ENCODE assay signal across 1 cellular context in genomic region chr4:2535386-2536192, GRCh38.
TF ChIP-seq lines count a peak whose summit lies in the region.

No MANE protein-coding gene starts in this region.

TF ChIP-seq in K562, 482 proteins besides CTCF, POLR2A, EP300 and RAD21 (continued from another document and continues in another):
- TF ChIP-seq RREB1 (CRISPR knock-in tag; IDR thresholded peaks at IDR 0.05) (0 out of 2 replicates have a peak, but pooled peaks have one; percentile 34), SAFB2 (IDR thresholded peaks at IDR 0.05; ENCODE audit: borderline replicate concordance, low read depth, low read length, severe bottlenecking) (no peak), SMAD4 (CRISPR knock-in tag; conservative IDR thresholded peaks at IDR 0.05) (peak; percentile 57; the same call in 1 of the 2 replicates), RBM14 (IDR thresholded peaks at IDR 0.05; ENCODE audit: borderline replicate concordance, insufficient read depth, low read depth, low read length) (0 out of 2 replicates have a peak, but pooled peaks have one; percentile 38), BACH1 (tag; IDR thresholded peaks at IDR 0.05) (no peak), MTA3 (IDR thresholded peaks at IDR 0.05; ENCODE audit: borderline replicate concordance) (0 out of 2 replicates have a peak, but pooled peaks have one; percentile 37), ZBTB11 (CRISPR knock-in tag; IDR thresholded peaks at IDR 0.05) (peak in 1 of 3 experiments; percentile 89; a peak in 1 of 6 replicates), TEAD1 (CRISPR knock-in tag; IDR thresholded peaks at IDR 0.05) (peak in 1 of 2 experiments; percentile 79; a peak in 2 of 4 replicates), ZNF639 (CRISPR knock-in tag; conservative IDR thresholded peaks at IDR 0.05 in 1 of 2, IDR thresholded peaks at IDR 0.05 in 1 of 2) (peak in 1 of 2 experiments; percentile 96; a peak in 2 of 4 replicates), MNT (conservative IDR thresholded peaks at IDR 0.05) (peak in 1 of 2 experiments; percentile 42; a peak in 1 of 4 replicates), CCNT2 (IDR thresholded peaks at IDR 0.05; ENCODE audit: borderline replicate concordance, extremely low read depth, insufficient read length, low read depth, low read length) (no peak), GATAD2B (IDR thresholded peaks at IDR 0.05; ENCODE audit: borderline replicate concordance) (0 out of 2 replicates have a peak, but pooled peaks have one; percentile 52), ZFP91 (CRISPR knock-in tag; IDR thresholded peaks at IDR 0.05) (no peak), ZNF589 (CRISPR knock-in tag; IDR thresholded peaks at IDR 0.05; ENCODE audit: low read depth) (no peak), TFAP4 (CRISPR knock-in tag; IDR thresholded peaks at IDR 0.05; ENCODE audit: borderline replicate concordance) (peak; percentile 26; the same call in 1 of the 2 replicates), DEAF1 (CRISPR knock-in tag; IDR thresholded peaks at IDR 0.05) (no peak), CBX1 (IDR thresholded peaks at IDR 0.05; ENCODE audit: low read depth) (peak; percentile 65; the same call in 1 of the 2 replicates), TAF15 (IDR thresholded peaks at IDR 0.05; ENCODE audit: low read depth, low read length) (no peak), USF2 (CRISPR knock-in tag; IDR thresholded peaks at IDR 0.05) (0 out of 2 replicates have a peak, but pooled peaks have one; percentile 5), TAL1 (IDR thresholded peaks at IDR 0.05) (no peak), ZNF140 (CRISPR knock-in tag; IDR thresholded peaks at IDR 0.05) (no peak), ZFPM2 (CRISPR knock-in tag; IDR thresholded peaks at IDR 0.05) (0 out of 2 replicates have a peak, but pooled peaks have one; percentile 10), CGGBP1 (CRISPR knock-in tag; IDR thresholded peaks at IDR 0.05) (no peak), ZBTB7A (IDR thresholded peaks at IDR 0.05; ENCODE audit: borderline replicate concordance, control insufficient read depth, low read depth, low read length) (peak; percentile 79), TAF7 (tag; IDR thresholded peaks at IDR 0.05) (0 out of 2 replicates have a peak, but pooled peaks have one; percentile 11), HNRNPLL (IDR thresholded peaks at IDR 0.05; ENCODE audit: low read depth, low read length, poor library complexity, severe bottlenecking) (no peak), ZBTB17 (CRISPR knock-in tag; IDR thresholded peaks at IDR 0.05) (0 out of 2 replicates have a peak, but pooled peaks have one; percentile 38), THRB (CRISPR knock-in tag; conservative IDR thresholded peaks at IDR 0.05) (no peak), POLR2AphosphoS5 (IDR thresholded peaks at IDR 0.05; ENCODE audit: control insufficient read depth, insufficient read depth, low read depth, low read length) (peak; percentile 27; the same call in 1 of the 2 replicates), KAT7 (CRISPR knock-in tag; IDR thresholded peaks at IDR 0.05; ENCODE audit: borderline replicate concordance) (0 out of 2 replicates have a peak, but pooled peaks have one; percentile 49), NFIC (IDR thresholded peaks at IDR 0.05) (peak; percentile 13; the same call in 1 of the 2 replicates), ZC3H8 (IDR thresholded peaks at IDR 0.05) (no peak), SPI1 (IDR thresholded peaks at IDR 0.05; ENCODE audit: borderline replicate concordance, low read depth, low read length) (peak; percentile 65; the same call in 1 of the 2 replicates), ZNF12 (CRISPR knock-in tag; IDR thresholded peaks at IDR 0.05) (0 out of 2 replicates have a peak, but pooled peaks have one; percentile 19), VEZF1 (CRISPR knock-in tag; IDR thresholded peaks at IDR 0.05) (no peak)
